In genomic region chr18:55651236-55651635, GRCh38 we compare ENCODE assay signal across 23 cellular contexts.
DNase-seq lines count a peak whose midpoint lies in the region; ATAC-seq, FAIRE-seq and TF ChIP-seq lines count a peak whose summit lies in the region.
"Had no signal": no experiment of that assay in that cellular context is flagged by ENCODE, and none has a peak within 500 bp of the region (broad histone marks: within the 10 kb centered on the region; RNA-seq: fewer than 3 reads in every experiment).

No MANE protein-coding gene starts in this region.

- no peaks in the 10 kb centered on the region for H3K4me1 Mint-ChIP-seq in activated CD4-positive, alpha-beta T cell treated with anti-CD3 and anti-CD28 coated beads, Interleukin-2, amount 10 ng/mL, durations not matched to agents 7 days and 5 days
- H3K4me1 Mint-ChIP-seq: CD4-positive, alpha-beta memory T cell had no signal

- ATAC-seq in RWPE2 (ENCODE audit: low read depth) = peak; percentile 35; the same call in 1 of the 3 replicates

- H3K27me3 ChIP-seq in RWPE2 (ENCODE audit: insufficient read depth, poor library complexity, severe bottlenecking) = no peaks in the 10 kb centered on the region
- H3K27me3 ChIP-seq in suprapubic skin = no peaks in the 10 kb centered on the region
- H3K27me3 ChIP-seq: BLaER1, MG63 had no signal

- TF ChIP-seq POLR2A in suprapubic skin (IDR thresholded peaks at IDR 0.05) = no peak

- WGBS in suprapubic skin = 50% methylated on average over 1 of the region's 1 CpG

- H3K4me3 ChIP-seq in RWPE2 (ENCODE audit: severe bottlenecking) (no peak overlapping the region), epithelial cell of esophagus (ENCODE audit: low read length) (no peak overlapping the region), suprapubic skin (no peak overlapping the region)
- H3K4me3 ChIP-seq: BLaER1, MG63, PC-9 had no signal

- peak; percentile 93 for FAIRE-seq in D721Med (lab: Jason Lieb, UNC)
- FAIRE-seq: A204.1, GM12892, GM18507 had no signal

- H3K27ac ChIP-seq in RWPE2 (ENCODE audit: poor library complexity, severe bottlenecking) (no peak overlapping the region), suprapubic skin (no peak overlapping the region)
- H3K27ac ChIP-seq: BLaER1, PC-9, RWPE1 had no signal

- H3K4me3 Mint-ChIP-seq in activated CD4-positive, alpha-beta T cell treated with anti-CD3 and anti-CD28 coated beads, Interleukin-2, amount 10 ng/mL, durations not matched to agents 7 days and 5 days = no peak overlapping the region
- H3K4me3 Mint-ChIP-seq: CD4-positive, alpha-beta memory T cell; H9 had no signal

- no peaks in the 10 kb centered on the region for H3K27me3 Mint-ChIP-seq in activated CD4-positive, alpha-beta T cell treated with anti-CD3 and anti-CD28 coated beads, Interleukin-2, amount 10 ng/mL, durations not matched to agents 7 days and 5 days
- H3K27me3 Mint-ChIP-seq: CD4-positive, alpha-beta memory T cell had no signal

- TF ChIP-seq CTCF in D721Med (IDR thresholded peaks at IDR 0.05; ENCODE audit: insufficient read depth, missing control alignments) (no peak), RWPE2 (IDR thresholded peaks at IDR 0.05; ENCODE audit: poor library complexity, severe bottlenecking) (no peak), epithelial cell of esophagus (IDR thresholded peaks at IDR 0.05; ENCODE audit: insufficient read depth, low read depth, low read length, missing control alignments) (no peak), suprapubic skin (IDR thresholded peaks at IDR 0.05) (no peak)

- no peaks in the 10 kb centered on the region for H3K36me3 ChIP-seq in RWPE2 (ENCODE audit: low read depth)
- no peaks in the 10 kb centered on the region for H3K36me3 ChIP-seq in suprapubic skin
- H3K36me3 ChIP-seq: BLaER1, MG63 had no signal

- peaks cover 3% of the 10 kb centered on the region for H3K4me1 ChIP-seq in RWPE2 (ENCODE audit: insufficient read depth, poor library complexity, severe bottlenecking)
- H3K4me1 ChIP-seq in suprapubic skin = no peaks in the 10 kb centered on the region

- H3K36me3 Mint-ChIP-seq in activated CD4-positive, alpha-beta T cell treated with anti-CD3 and anti-CD28 coated beads, Interleukin-2, amount 10 ng/mL, durations not matched to agents 7 days and 5 days (ENCODE audit: low read depth) = no peaks in the 10 kb centered on the region
- H3K36me3 Mint-ChIP-seq: CD4-positive, alpha-beta memory T cell had no signal

- no peak for TF ChIP-seq EP300 in suprapubic skin (IDR thresholded peaks at IDR 0.05)

- DNase-seq in D721Med (ENCODE audit: insufficient read length, low spot score) (no peak), RWPE2 (ENCODE audit: low spot score) (no peak), epithelial cell of esophagus (ENCODE audit: low read depth) (peak; percentile 76), myocyte (ENCODE audit: low read depth) (peak; percentile 61), suprapubic skin (ENCODE audit: low spot score in 2 of 2) (no peak), HCEC 1CT (no peak), HuH-7 (ENCODE audit: low spot score) (no peak)
- DNase-seq in activated CD4-positive, alpha-beta T cell treated with anti-CD3 and anti-CD28 coated beads, Interleukin-2, amount 10 ng/mL, durations not matched to agents 7 days and 5 days = no peak
- DNase-seq: CD4-positive, alpha-beta memory T cell; H9; KG1; MG63; NCI-H1048; NCI-H1436; NCI-H1930; NCI-H226; NCI-H524 treated with DMSO at 0.1 percent for 48 hours; PC-9 had no signal

- no peak overlapping the region for H3K27ac Mint-ChIP-seq in activated CD4-positive, alpha-beta T cell treated with anti-CD3 and anti-CD28 coated beads, Interleukin-2, amount 10 ng/mL, durations not matched to agents 7 days and 5 days
- H3K27ac Mint-ChIP-seq: CD4-positive, alpha-beta memory T cell; H9 had no signal

- H3K9me3 ChIP-seq in RWPE2 (ENCODE audit: severe bottlenecking) = no peaks in the 10 kb centered on the region
- no peaks in the 10 kb centered on the region for H3K9me3 ChIP-seq in suprapubic skin
- H3K9me3 ChIP-seq: MG63 had no signal

- no peaks in the 10 kb centered on the region for H3K9me3 Mint-ChIP-seq in activated CD4-positive, alpha-beta T cell treated with anti-CD3 and anti-CD28 coated beads, Interleukin-2, amount 10 ng/mL, durations not matched to agents 7 days and 5 days
- H3K9me3 Mint-ChIP-seq: H9 had no signal

- CTCF ChIA-PET in activated CD4-positive, alpha-beta T cell treated with anti-CD3 and anti-CD28 coated beads, Interleukin-2, amount 10 ng/mL, durations not matched to agents 7 days and 5 days (lab: Charles Lee) = no interaction called here

- POLR2A ChIA-PET in activated CD4-positive, alpha-beta T cell treated with anti-CD3 and anti-CD28 coated beads, Interleukin-2, amount 10 ng/mL, durations not matched to agents 7 days and 5 days (lab: Charles Lee) = no interaction called here

Comparison
In these comparisons a context has a peak if more than half of its experiments do, and no peak if none do; other contexts are left out.
1. DNase-seq: peak in epithelial cell of esophagus (single experiment) and myocyte (single experiment); none in D721Med (single experiment), RWPE2 (single experiment), suprapubic skin (0 of 2), activated CD4-positive, alpha-beta T cell treated with anti-CD3 and anti-CD28 coated beads, Interleukin-2, amount 10 ng/mL, durations not matched to agents 7 days and 5 days (single experiment), HCEC 1CT (single experiment) and HuH-7 (single experiment).